Comparison of ENCODE assay signal across 7 cellular contexts in genomic region chr7:12350971-12351370, GRCh38. TPM values are rescaled to one million over a fixed set of nuclear protein-coding genes. Genes with fewer than 3 reads are reported as not detected.
"Had no signal": no experiment of that assay in that cellular context is flagged by ENCODE, and none has a peak within 500 bp of the region (broad histone marks: within the 10 kb centered on the region; RNA-seq: fewer than 3 reads in every experiment).

No MANE protein-coding gene starts in this region.

- H3K4me1 ChIP-seq: HAP-1 had no signal

- H3K4me3 ChIP-seq: GM23248, HAP-1 had no signal

- ATAC-seq: HCT116, HepG2 had no signal

- DNase-seq: GM23248, GOT3, H7, HFFc6 had no signal

- H3K9me3 ChIP-seq: HAP-1 had no signal

RNA-seq across cellular contexts. Expression of gene VWDE, which starts 52.7 kb away (rescaled TPM):
- total RNA-seq: GM23248, HFFc6 had no signal
